ENCODE assay signal across 10 cellular contexts in the genomic region with DNA sequence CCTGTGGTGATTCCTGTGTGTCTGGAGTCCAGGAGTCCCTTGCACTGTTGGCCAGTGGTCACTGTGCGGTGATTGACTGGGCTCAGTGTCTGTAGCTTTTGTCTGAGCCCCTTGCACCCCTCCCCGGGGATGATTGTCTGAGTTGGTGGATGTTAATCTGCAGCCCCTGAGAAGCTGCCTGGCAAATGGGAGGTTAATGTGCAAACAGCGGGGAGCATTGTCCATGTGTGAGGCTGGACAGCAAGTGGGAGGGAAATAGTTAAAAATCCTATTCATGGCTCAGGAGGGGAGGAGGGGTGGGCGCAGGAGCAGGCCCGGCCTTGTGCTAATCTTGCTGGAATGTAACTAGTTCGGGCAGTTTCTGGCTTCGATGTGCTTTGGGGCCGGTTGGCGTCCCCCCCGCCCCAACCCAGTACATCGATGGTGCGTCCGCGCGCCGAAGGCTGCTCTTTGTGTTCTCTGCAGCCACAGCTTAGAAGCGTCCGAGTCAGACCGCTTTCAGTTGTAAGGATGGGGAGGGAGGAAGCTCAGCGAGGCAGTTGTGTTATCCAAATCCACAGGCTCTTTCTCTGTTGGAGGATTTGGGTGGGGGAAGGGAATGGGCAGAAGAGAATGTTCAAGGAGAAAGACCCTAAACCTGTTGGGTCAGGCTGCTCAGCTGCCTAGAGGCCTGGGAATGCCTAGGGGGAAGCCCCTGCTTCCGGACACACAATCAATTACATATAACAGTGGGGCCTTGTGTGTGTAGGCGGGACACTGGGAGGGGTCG.
DNase-seq lines count a peak whose midpoint lies in the region; ATAC-seq and TF ChIP-seq lines count a peak whose summit lies in the region.
"Had no signal": no experiment of that assay in that cellular context is flagged by ENCODE, and none has a peak within 500 bp of the region (broad histone marks: within the 10 kb centered on the region; RNA-seq: fewer than 3 reads in every experiment).

No MANE protein-coding gene starts in this region.

- CTCF ChIA-PET in activated CD4-positive, alpha-beta T cell treated with anti-CD3 and anti-CD28 coated beads, Interleukin-2, amount 10 ng/mL, durations not matched to agents 7 days and 5 days (lab: Charles Lee) = interaction anchor here (1.2 to 1.9 kb wide), 2 partner anchors 11 to 71 kb away, joined by 3 to 6 read pairs; no protein-coding TSS in a partner anchor

- peak overlapping the region; percentile 55 for H3K4me2 ChIP-seq in mesenchymal stem cell (ENCODE audit: low read length, poor library complexity, severe bottlenecking)

- no peak overlapping the region for H4K91ac ChIP-seq in mesenchymal stem cell (ENCODE audit: low read length)

- H3K27me3 ChIP-seq in mesenchymal stem cell (ENCODE audit: control insufficient read depth in 1 of 2, insufficient read depth in 1 of 2, low read length in 2 of 2) (no peaks in the 10 kb centered on the region), upper lobe of right lung (no peaks in the 10 kb centered on the region)

- H3K9ac ChIP-seq in mesenchymal stem cell (ENCODE audit: low read length) = peak overlapping the region; percentile 68

- POLR2A ChIA-PET in activated CD4-positive, alpha-beta T cell treated with anti-CD3 and anti-CD28 coated beads, Interleukin-2, amount 10 ng/mL, durations not matched to agents 7 days and 5 days (lab: Charles Lee) = no interaction called here

- no peak overlapping the region for H3K4ac ChIP-seq in mesenchymal stem cell (ENCODE audit: low read depth in 1 of 2, low read length in 2 of 2)

- H2AFZ ChIP-seq in mesenchymal stem cell (ENCODE audit: low read depth, low read length) = no peak overlapping the region

- H3K36me3 Mint-ChIP-seq in endothelial cell (ENCODE audit: low read depth, unreplicated experiment) = peaks cover 12% of the 10 kb centered on the region
- H3K36me3 Mint-ChIP-seq in activated CD4-positive, alpha-beta T cell treated with anti-CD3 and anti-CD28 coated beads, Interleukin-2, amount 10 ng/mL, durations not matched to agents 7 days and 5 days (ENCODE audit: low read depth) = no peaks in the 10 kb centered on the region
- H3K36me3 Mint-ChIP-seq: naive B cell had no signal

- H3K79me1 ChIP-seq in mesenchymal stem cell (replicated peaks; ENCODE audit: low read length, poor library complexity, severe bottlenecking) = peaks cover 15% of the 10 kb centered on the region

- TF ChIP-seq CTCF in endothelial cell (IDR thresholded peaks at IDR 0.05; ENCODE audit: unreplicated experiment) (no peak), upper lobe of right lung (IDR thresholded peaks at IDR 0.05) (no peak)

- H2BK5ac ChIP-seq in mesenchymal stem cell (ENCODE audit: low read depth, low read length, poor library complexity, severe bottlenecking) = no peak overlapping the region

- H2BK120ac ChIP-seq in mesenchymal stem cell (ENCODE audit: low read depth, low read length) = no peak overlapping the region

- H3K23ac ChIP-seq in mesenchymal stem cell (ENCODE audit: low read length in 2 of 2) = peak overlapping the region in 1 of 2 experiments; percentile 19

- H3K4me3 ChIP-seq in mesenchymal stem cell (ENCODE audit: insufficient read depth in 1 of 2, low read depth in 1 of 2, low read length in 2 of 2) (peak overlapping the region in 1 of 2 experiments; percentile 62), upper lobe of right lung (no peak overlapping the region)

- H3K27ac Mint-ChIP-seq in endothelial cell (ENCODE audit: unreplicated experiment) = peak overlapping the region; percentile 94
- H3K27ac Mint-ChIP-seq in activated CD4-positive, alpha-beta T cell treated with anti-CD3 and anti-CD28 coated beads, Interleukin-2, amount 10 ng/mL, durations not matched to agents 7 days and 5 days = no peak overlapping the region

- H3K4me1 ChIP-seq in mesenchymal stem cell (ENCODE audit: control insufficient read depth, insufficient read depth, low read depth, low read length) (peaks cover 42% of the 10 kb centered on the region), upper lobe of right lung (peaks cover 41% of the 10 kb centered on the region)

- peak overlapping the region; percentile 82 for H2BK15ac ChIP-seq in mesenchymal stem cell (ENCODE audit: low read depth, poor library complexity, severe bottlenecking)

- peak overlapping the region; percentile 61 to 69 for H3K18ac ChIP-seq in mesenchymal stem cell (ENCODE audit: low read depth in 1 of 2, low read length in 2 of 2)

- H2AK5ac ChIP-seq in mesenchymal stem cell (ENCODE audit: low read length, severe bottlenecking) = peak overlapping the region; percentile 54

- H3K27me3 Mint-ChIP-seq in endothelial cell (ENCODE audit: unreplicated experiment) = peaks cover 39% of the 10 kb centered on the region
- H3K27me3 Mint-ChIP-seq in activated CD4-positive, alpha-beta T cell treated with anti-CD3 and anti-CD28 coated beads, Interleukin-2, amount 10 ng/mL, durations not matched to agents 7 days and 5 days = no peaks in the 10 kb centered on the region

- no peaks in the 10 kb centered on the region for H3K9me3 ChIP-seq in mesenchymal stem cell (ENCODE audit: control insufficient read depth, low read length)
- H3K9me3 ChIP-seq in upper lobe of right lung = no peaks in the 10 kb centered on the region

- H3K27ac ChIP-seq in mesenchymal stem cell (ENCODE audit: low read length, poor library complexity, severe bottlenecking) (peak overlapping the region; percentile 77), upper lobe of right lung (no peak overlapping the region)
- H3K27ac ChIP-seq: VCaP had no signal

- peak overlapping the region; percentile 84 for H3K4me3 Mint-ChIP-seq in endothelial cell (ENCODE audit: unreplicated experiment)
- no peak overlapping the region for H3K4me3 Mint-ChIP-seq in activated CD4-positive, alpha-beta T cell treated with anti-CD3 and anti-CD28 coated beads, Interleukin-2, amount 10 ng/mL, durations not matched to agents 7 days and 5 days
- H3K4me3 Mint-ChIP-seq: naive B cell had no signal

- DNase-seq in NCI-H2227 treated with DMSO at 0.1 percent for 48 hours (lab: John Stamatoyannopoulos, UW) = peak; percentile 45
- DNase-seq in endothelial cell (ENCODE audit: low spot score) = peak; percentile 49
- peak; percentile 71 for DNase-seq in mesenchymal stem cell
- DNase-seq in upper lobe of right lung = no peak
- DNase-seq in DMS79 treated with DMSO at 0.1 percent for 48 hours (lab: John Stamatoyannopoulos, UW) = no peak
- DNase-seq in SIG-M5 (lab: John Stamatoyannopoulos, UW) = no peak
- DNase-seq in activated CD4-positive, alpha-beta T cell treated with anti-CD3 and anti-CD28 coated beads, Interleukin-2, amount 10 ng/mL, durations not matched to agents 7 days and 5 days = no peak
- DNase-seq: naive B cell, NCI-H2029 treated with DMSO at 0.1 percent for 48 hours had no signal

- no peaks in the 10 kb centered on the region for H3K9me3 Mint-ChIP-seq in endothelial cell (ENCODE audit: unreplicated experiment)
- no peaks in the 10 kb centered on the region for H3K9me3 Mint-ChIP-seq in activated CD4-positive, alpha-beta T cell treated with anti-CD3 and anti-CD28 coated beads, Interleukin-2, amount 10 ng/mL, durations not matched to agents 7 days and 5 days
- H3K9me3 Mint-ChIP-seq: naive B cell had no signal

- H4K8ac ChIP-seq in mesenchymal stem cell (ENCODE audit: low read length) = peak overlapping the region; percentile 64

- peak; percentile 8 for ATAC-seq in upper lobe of right lung

- H3K4me1 Mint-ChIP-seq in endothelial cell (ENCODE audit: unreplicated experiment) = peaks cover 85% of the 10 kb centered on the region
- no peaks in the 10 kb centered on the region for H3K4me1 Mint-ChIP-seq in activated CD4-positive, alpha-beta T cell treated with anti-CD3 and anti-CD28 coated beads, Interleukin-2, amount 10 ng/mL, durations not matched to agents 7 days and 5 days

- H3K36me3 ChIP-seq in mesenchymal stem cell (ENCODE audit: control insufficient read depth in 1 of 2, insufficient read depth in 2 of 2, low read depth in 1 of 2, low read length in 2 of 2) = no peaks in the 10 kb centered on the region
- H3K36me3 ChIP-seq in upper lobe of right lung = no peaks in the 10 kb centered on the region

- intact Hi-C loops in upper lobe of right lung (cut with DNase I) = no loop called here

- H3K14ac ChIP-seq in mesenchymal stem cell (ENCODE audit: low read length in 2 of 2) = peak overlapping the region in 1 of 2 experiments; percentile 37

- H2BK12ac ChIP-seq in mesenchymal stem cell (ENCODE audit: low read length in 2 of 2) = peak overlapping the region; percentile 74 to 78

- 5% methylated on average over 20 of the region's 23 CpGs for WGBS in mesenchymal stem cell

Comparison
In these comparisons a context has a peak if more than half of its experiments do, and no peak if none do; other contexts are left out.
1. DNase-seq: peak in NCI-H2227 treated with DMSO at 0.1 percent for 48 hours (single experiment), endothelial cell (single experiment) and mesenchymal stem cell (single experiment); none in upper lobe of right lung (single experiment), DMS79 treated with DMSO at 0.1 percent for 48 hours (single experiment), SIG-M5 (single experiment) and activated CD4-positive, alpha-beta T cell treated with anti-CD3 and anti-CD28 coated beads, Interleukin-2, amount 10 ng/mL, durations not matched to agents 7 days and 5 days (single experiment).